ENCODE assay signal across 16 cellular contexts in the genomic region with DNA sequence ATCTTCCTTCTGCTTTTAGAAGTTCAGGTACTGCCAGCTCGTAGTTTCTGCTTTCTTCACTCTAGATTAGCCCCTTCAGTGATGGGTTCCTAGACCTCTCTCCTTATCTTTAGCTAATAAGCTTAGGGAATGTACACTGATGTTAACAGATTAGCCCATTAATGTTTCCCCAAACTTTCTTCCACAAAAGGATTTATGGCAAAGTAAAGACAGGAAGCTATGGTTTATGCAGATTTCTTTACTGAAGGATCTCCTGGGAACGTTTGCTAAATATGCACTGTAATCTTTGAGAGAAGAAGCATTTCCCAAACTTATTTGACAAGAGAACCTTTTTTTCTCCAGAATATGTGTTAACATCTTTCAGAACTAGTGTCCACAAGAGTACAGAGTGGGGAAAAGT. TPM values are rescaled to one million over a fixed set of nuclear protein-coding genes. Genes with fewer than 3 reads are reported as not detected.
DNase-seq lines count a peak whose midpoint lies in the region; ATAC-seq, FAIRE-seq and TF ChIP-seq lines count a peak whose summit lies in the region.
"Had no signal": no experiment of that assay in that cellular context is flagged by ENCODE, and none has a peak within 500 bp of the region (broad histone marks: within the 10 kb centered on the region; RNA-seq: fewer than 3 reads in every experiment).

No MANE protein-coding gene starts in this region.

- no peaks in the 10 kb centered on the region for H3K36me3 Mint-ChIP-seq in glutamatergic neuron (ENCODE audit: unreplicated experiment)
- H3K36me3 Mint-ChIP-seq: naive B cell had no signal

- peaks cover 6% of the 10 kb centered on the region for H3K9me3 Mint-ChIP-seq in glutamatergic neuron (ENCODE audit: unreplicated experiment)
- H3K9me3 Mint-ChIP-seq: naive B cell had no signal

- CTCF ChIA-PET in A549 (lab: Yijun Ruan, JAX), result interaction anchor here (1.2 to 3.8 kb wide), 3 partner anchors 16 to 128 kb away, joined by 3 to 24 read pairs (median 3); a partner anchor contains a TSS
- CTCF ChIA-PET in Panc1 (lab: Charles Lee), result no interaction called here

- peaks cover 26% of the 10 kb centered on the region for H3K4me1 Mint-ChIP-seq in glutamatergic neuron (ENCODE audit: low read depth, unreplicated experiment)

- BruUV-seq in Panc1 (replicated peaks; lab: Mats Ljungman, UMichigan), result no TSS peak

- H3K4me3 Mint-ChIP-seq in glutamatergic neuron (ENCODE audit: unreplicated experiment), result peak overlapping the region; percentile 80

- H3K27me3 Mint-ChIP-seq in glutamatergic neuron (ENCODE audit: unreplicated experiment), result peaks cover 3% of the 10 kb centered on the region
- H3K27me3 Mint-ChIP-seq: naive B cell had no signal

- peaks cover 44% of the 10 kb centered on the region for H3K4me1 ChIP-seq in A549
- H3K4me1 ChIP-seq in Panc1 (ENCODE audit: control insufficient read depth, insufficient read depth, low read length), result peaks cover 16% of the 10 kb centered on the region

- H3K27ac Mint-ChIP-seq in glutamatergic neuron (ENCODE audit: unreplicated experiment), result peak overlapping the region; percentile 49

- H3K9me3 ChIP-seq in A549 (no peaks in the 10 kb centered on the region), Panc1 (ENCODE audit: control insufficient read depth, insufficient read depth, low read depth, low read length) (no peaks in the 10 kb centered on the region)
- H3K9me3 ChIP-seq: lower lobe of right lung had no signal

- FAIRE-seq in A549 (lab: Jason Lieb, UNC) (no peak), GM12892 (lab: Jason Lieb, UNC) (peak; percentile 17)

- H3K27ac ChIP-seq in A549 (no peak overlapping the region), Panc1 (ENCODE audit: low read length) (0 out of 2 replicates have a peak overlapping the region, but pooled peaks have one; percentile 29), brain microvascular endothelial cell (no peak overlapping the region)
- H3K27ac ChIP-seq: lower lobe of right lung had no signal

- TF ChIP-seq POLR2A in A549 (IDR thresholded peaks at IDR 0.05; ENCODE audit: low read length), result no peak
- TF ChIP-seq POLR2A in GM12892 (IDR thresholded peaks at IDR 0.05; ENCODE audit: low read depth, low read length), result no peak

- DNase-seq in A549 (ENCODE audit: low read depth in 1 of 2, low spot score in 1 of 2) (no peak), GM12892 (ENCODE audit: insufficient read length) (no peak), Panc1 (ENCODE audit: low read depth, low spot score) (no peak), glutamatergic neuron (no peak), brain microvascular endothelial cell (no peak), HPDE6-E6E7 (ENCODE audit: extremely low spot score) (no peak)
- DNase-seq in effector CD8-positive, alpha-beta T cell (lab: John Stamatoyannopoulos, UW), result no peak
- DNase-seq: activated T-cell treated with anti-CD3 and anti-CD28 coated beads, Interleukin-2, amount 50 U/mL, for 1 hour; lower lobe of right lung; naive B cell; NCI-H1105; NCI-H526 treated with DMSO at 0.1 percent for 48 hours; posterior cingulate gyrus; stimulated activated CD4-positive, alpha-beta T cell treated with anti-CD3 and anti-CD28 coated beads, Interleukin-2, amount 100 ng/mL, for 48 hours had no signal

- no peak for TF ChIP-seq EP300 in A549 (IDR thresholded peaks at IDR 0.05)

- no peak for ATAC-seq in A549
- no peak for ATAC-seq in Panc1
- no peak for ATAC-seq in esophagus mucosa
- ATAC-seq: HCT116, lower lobe of right lung had no signal

- POLR2A ChIA-PET in A549 (lab: Yijun Ruan, JAX), result interaction anchor here (1.4 to 1.8 kb wide), 2 partner anchors 15 to 20 kb away, joined by 3 to 10 read pairs; a partner anchor contains a TSS
- POLR2A ChIA-PET in Panc1 (lab: Charles Lee), result interaction anchor here (1.2 kb wide), 1 partner anchor 20 kb away, joined by 4 read pairs; a partner anchor contains a TSS

- TF ChIP-seq CTCF in A549 (IDR thresholded peaks at IDR 0.05), result no peak
- no peak for TF ChIP-seq CTCF in Panc1 (IDR thresholded peaks at IDR 0.05)
- no peak for TF ChIP-seq CTCF in glutamatergic neuron (IDR thresholded peaks at IDR 0.05; ENCODE audit: partially characterized antibody, unreplicated experiment)
- TF ChIP-seq CTCF in brain microvascular endothelial cell (IDR thresholded peaks at IDR 0.05; ENCODE audit: low read depth, low read length, missing control alignments), result no peak

- H3K4me3 ChIP-seq in A549 (no peak overlapping the region), Panc1 (ENCODE audit: low read depth in 2 of 2, low read length in 2 of 2) (no peak overlapping the region), brain microvascular endothelial cell (ENCODE audit: low read depth, low read length) (no peak overlapping the region)
- H3K4me3 ChIP-seq: lower lobe of right lung had no signal

- 15% methylated on average over 2 of the region's 2 CpGs for WGBS in A549 (ENCODE audit: missing lambda C conversion rate)

- peaks cover 22% of the 10 kb centered on the region for H3K36me3 ChIP-seq in Panc1 (ENCODE audit: control insufficient read depth, insufficient read depth, low read length)
- H3K36me3 ChIP-seq in brain microvascular endothelial cell (replicated peaks), result peaks cover 3% of the 10 kb centered on the region

- H3K27me3 ChIP-seq in Panc1 (ENCODE audit: control insufficient read depth, insufficient read depth, low read length) (no peaks in the 10 kb centered on the region), brain microvascular endothelial cell (replicated peaks) (no peaks in the 10 kb centered on the region)

- H3K4me2 ChIP-seq in A549, result peak overlapping the region; percentile 26; the same call in 2 of the 3 replicates

- TF ChIP-seq RAD21 in A549 (conservative IDR thresholded peaks at IDR 0.05 in 1 of 2, IDR thresholded peaks at IDR 0.05 in 1 of 2), result no peak

- intact Hi-C loops in Panc1 (cut with micrococcal nuclease; ENCODE audit: unreplicated experiment), result no loop called here

- in situ Hi-C loops in Panc1 (cut with HindIII; ENCODE audit: low pct_unique_long_range_greater_than_20kb, low sequenced_read_pairs), result no loop called here
- in situ Hi-C loops in brain microvascular endothelial cell (cut with HindIII; ENCODE audit: low pct_ligation_motif_present, low sequenced_read_pairs), result no loop called here

TF ChIP-seq in A549, 52 proteins besides CTCF, POLR2A, EP300 and RAD21:
- TF ChIP-seq ZC3H11A (IDR thresholded peaks at IDR 0.05) (no peak), TP53 (CRISPR knock-in tag; IDR thresholded peaks at IDR 0.05) (no peak), CHD4 (IDR thresholded peaks at IDR 0.05; ENCODE audit: borderline replicate concordance) (no peak), KDM5A (IDR thresholded peaks at IDR 0.05) (no peak)
- TF ChIP-seq, protein P1, sequence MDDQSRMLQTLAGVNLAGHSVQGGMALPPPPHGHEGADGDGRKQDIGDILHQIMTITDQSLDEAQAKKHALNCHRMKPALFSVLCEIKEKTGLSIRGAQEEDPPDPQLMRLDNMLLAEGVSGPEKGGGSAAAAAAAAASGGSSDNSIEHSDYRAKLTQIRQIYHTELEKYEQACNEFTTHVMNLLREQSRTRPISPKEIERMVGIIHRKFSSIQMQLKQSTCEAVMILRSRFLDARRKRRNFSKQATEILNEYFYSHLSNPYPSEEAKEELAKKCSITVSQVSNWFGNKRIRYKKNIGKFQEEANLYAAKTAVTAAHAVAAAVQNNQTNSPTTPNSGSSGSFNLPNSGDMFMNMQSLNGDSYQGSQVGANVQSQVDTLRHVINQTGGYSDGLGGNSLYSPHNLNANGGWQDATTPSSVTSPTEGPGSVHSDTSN (IDR thresholded peaks at IDR 0.05), result no peak

RNA-seq across cellular contexts. Expression of a gene that starts 4.2 kb away (rescaled TPM):
- polyA plus RNA-seq in A549 (2011; rRNA removed), result 15.3 and 15.9 TPM in 2 replicates
- 3.0 TPM in 2 replicates for polyA plus RNA-seq in A549 (2012; cell fraction: cytosol; rRNA removed)
- polyA plus RNA-seq in A549 (2012; cell fraction: nucleus; rRNA removed), result 1.6 and 2.8 TPM in 2 replicates
- polyA plus RNA-seq in A549 (2017; fragmentation: RNase III; extraction: RNeasy Plus Mini Kit Qiagen cat#74134 plus additional on column Dnase treatment), result 16.4 to 20.7 TPM (median 18.4 TPM) in 3 replicates
- 26.5 and 26.9 TPM in 2 replicates for polyA minus RNA-seq in A549 (2011; rRNA and poly(A)+ RNA removed)
- 12.3 TPM for polyA plus RNA-seq in GM12892 (2012; ENCODE audit: missing spikeins)
- 19.9 TPM for total RNA-seq in Panc1 (2021; ENCODE audit: unreplicated experiment)
- polyA plus RNA-seq in Panc1 (2012; ENCODE audit: insufficient read length), result 11.6 TPM
- 39.1 TPM for total RNA-seq in glutamatergic neuron (ENCODE audit: unreplicated experiment)
- 11.0 TPM for total RNA-seq in esophagus mucosa

RNA-seq across cellular contexts. Expression of a gene that starts 4.3 kb away (rescaled TPM):
- polyA plus RNA-seq in A549 (2011; rRNA removed) (21.1 and 35.6 TPM in 2 replicates), A549 (2017; fragmentation: RNase III; extraction: RNeasy Plus Mini Kit Qiagen cat#74134 plus additional on column Dnase treatment) (14.4 to 16.3 TPM (median 16.0 TPM) in 3 replicates)
- polyA plus RNA-seq in A549 (2012; cell fraction: cytosol; rRNA removed), result 5.8 and 6.0 TPM in 2 replicates
- 3.5 and 3.9 TPM in 2 replicates for polyA plus RNA-seq in A549 (2012; cell fraction: nucleus; rRNA removed)
- polyA minus RNA-seq in A549 (2011; rRNA and poly(A)+ RNA removed), result 17.9 and 19.7 TPM in 2 replicates
- 21.5 TPM for polyA plus RNA-seq in GM12892 (2012; ENCODE audit: missing spikeins)
- total RNA-seq in Panc1 (2021; ENCODE audit: unreplicated experiment) (21.7 TPM), glutamatergic neuron (ENCODE audit: unreplicated experiment) (13.9 TPM), esophagus mucosa (8.7 TPM)
- 4.9 TPM for polyA plus RNA-seq in Panc1 (2012; ENCODE audit: insufficient read length)

RNA-seq across cellular contexts. Expression of a gene that starts 20.3 kb away (rescaled TPM):
- polyA plus RNA-seq in A549 (2011; rRNA removed) (72.3 and 76.1 TPM in 2 replicates), A549 (2017; fragmentation: RNase III; extraction: RNeasy Plus Mini Kit Qiagen cat#74134 plus additional on column Dnase treatment) (42.9 to 48.2 TPM (median 43.0 TPM) in 3 replicates)
- polyA plus RNA-seq in A549 (2012; cell fraction: cytosol; rRNA removed), result 145 and 182 TPM in 2 replicates
- polyA plus RNA-seq in A549 (2012; cell fraction: nucleus; rRNA removed), result 144 and 188 TPM in 2 replicates
- polyA minus RNA-seq in A549 (2011; rRNA and poly(A)+ RNA removed), result 284 and 330 TPM in 2 replicates
- 54.4 TPM for polyA plus RNA-seq in GM12892 (2012; ENCODE audit: missing spikeins)
- total RNA-seq in Panc1 (2021; ENCODE audit: unreplicated experiment) (79.4 TPM), glutamatergic neuron (ENCODE audit: unreplicated experiment) (97.9 TPM), esophagus mucosa (58.4 TPM)
- 72.0 TPM for polyA plus RNA-seq in Panc1 (2012; ENCODE audit: insufficient read length)
